Comparison of ENCODE assay signal across 1 cellular context in genomic region chr5:181186022-181186421, GRCh38.
A peak's percentile ranks its signal among the peaks of the same experiment; 100 is the strongest.
TF ChIP-seq lines count a peak whose summit lies in the region.

No MANE protein-coding gene starts in this region.

TF ChIP-seq in K562, 482 proteins besides CTCF, POLR2A, EP300 and RAD21:
- no peak for TF ChIP-seq SMARCE1 (IDR thresholded peaks at IDR 0.05)
- TF ChIP-seq ELF2 (CRISPR knock-in tag; IDR thresholded peaks at IDR 0.05) = no peak
- peak; percentile 29 for TF ChIP-seq RBM25 (IDR thresholded peaks at IDR 0.05; ENCODE audit: low read depth, low read length, severe bottlenecking)
- 0 out of 2 replicates have a peak, but pooled peaks have one; percentile 28 for TF ChIP-seq ATF7 (IDR thresholded peaks at IDR 0.05)
- TF ChIP-seq FOXA1 (IDR thresholded peaks at IDR 0.05; ENCODE audit: borderline replicate concordance) = no peak
- peak; percentile 59; the same call in 1 of the 2 replicates for TF ChIP-seq FOXM1 (IDR thresholded peaks at IDR 0.05; ENCODE audit: low read depth)
- TF ChIP-seq FOXM1 (CRISPR knock-in tag; IDR thresholded peaks at IDR 0.05; ENCODE audit: low read depth) = no peak
- no peak for TF ChIP-seq ETV6 (IDR thresholded peaks at IDR 0.05; ENCODE audit: borderline replicate concordance in 1 of 2, low read depth in 2 of 2, low read length in 1 of 2)
- no peak for TF ChIP-seq ETV6 (CRISPR knock-in tag; IDR thresholded peaks at IDR 0.05; ENCODE audit: borderline replicate concordance)
- TF ChIP-seq ZNF134 (CRISPR knock-in tag; conservative IDR thresholded peaks at IDR 0.05) = peak; percentile 96
